20 cellular contexts compared by ENCODE assay signal in the genomic region with DNA sequence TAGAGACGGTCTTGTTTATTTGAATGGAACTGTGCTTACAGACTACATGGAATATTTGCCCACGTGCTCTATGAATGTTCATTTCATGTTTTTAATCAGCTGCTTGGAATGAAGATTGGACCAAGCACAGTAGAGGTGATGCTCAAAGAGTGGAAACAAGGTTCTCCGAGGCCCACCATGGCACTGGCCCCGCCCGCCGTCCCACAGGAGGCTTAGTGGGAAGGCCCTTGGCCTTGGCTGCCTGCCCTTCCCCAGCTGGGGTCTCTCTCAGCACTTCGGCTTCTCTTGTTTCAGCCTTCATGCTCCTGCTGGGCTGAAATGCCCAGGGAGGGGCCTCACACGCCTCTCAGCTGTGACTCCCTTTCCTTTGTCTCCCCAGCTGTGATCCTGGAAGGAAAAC.
DNase-seq lines count a peak whose midpoint lies in the region; ATAC-seq and TF ChIP-seq lines count a peak whose summit lies in the region.
"Had no signal": no experiment of that assay in that cellular context is flagged by ENCODE, and none has a peak within 500 bp of the region (broad histone marks: within the 10 kb centered on the region; RNA-seq: fewer than 3 reads in every experiment).

No MANE protein-coding gene starts in this region.

- peaks cover 2% of the 10 kb centered on the region for H3K27me3 Mint-ChIP-seq in endodermal cell (ENCODE audit: insufficient read depth)

- H3K4me3 ChIP-seq in endodermal cell (ENCODE audit: low read length) = no peak overlapping the region
- H3K4me3 ChIP-seq: BLaER1, GM23248 had no signal

- no peaks in the 10 kb centered on the region for H3K4me1 ChIP-seq in endodermal cell (ENCODE audit: control insufficient read depth, insufficient read depth, low read length)
- H3K4me1 ChIP-seq: BLaER1 had no signal

- intact Hi-C loops in cardiac septum (cut with DNase I) = no loop called here

- TF ChIP-seq CTCF in endodermal cell (conservative IDR thresholded peaks at IDR 0.05) = no peak

- no peaks in the 10 kb centered on the region for H3K27me3 ChIP-seq in endodermal cell (ENCODE audit: control insufficient read depth, insufficient read depth, low read length, poor library complexity, severe bottlenecking)
- H3K27me3 ChIP-seq: BLaER1 had no signal

- H3K36me3 ChIP-seq in endodermal cell (ENCODE audit: control insufficient read depth, insufficient read depth, low read length) = no peaks in the 10 kb centered on the region
- H3K36me3 ChIP-seq: BLaER1 had no signal

- H3K27ac Mint-ChIP-seq in endodermal cell = no peak overlapping the region
- H3K27ac Mint-ChIP-seq: CD8-positive, alpha-beta T cell; T-helper 2 cell treated with Interferon-gamma antibody and Interleukin-4, amounts not matched to agents 5 μg/mL and 100 μg/mL, for 36 hours had no signal

- no peak overlapping the region for H3K4me3 Mint-ChIP-seq in endodermal cell
- H3K4me3 Mint-ChIP-seq: CD8-positive, alpha-beta T cell; T-helper 2 cell treated with Interferon-gamma antibody and Interleukin-4, amounts not matched to agents 5 μg/mL and 100 μg/mL, for 36 hours had no signal

- ATAC-seq in GM21723 (IDR thresholded peaks at IDR 0.05; ENCODE audit: unreplicated experiment) (no peak), HG03469 (IDR thresholded peaks at IDR 0.05; ENCODE audit: unreplicated experiment) (no peak), HG02981 (IDR thresholded peaks at IDR 0.05; ENCODE audit: unreplicated experiment) (no peak)
- ATAC-seq: CD8-positive, alpha-beta T cell; HCT116 had no signal

- 87 to 88% methylated on average over 3 to 8 of the region's 8 CpGs for WGBS in endodermal cell (ENCODE audit: insufficient coverage in 1 of 2, insufficient read length in 1 of 2), 2 experiments

- DNase-seq in COLO668 (lab: John Stamatoyannopoulos, UW; ENCODE audit: unreplicated experiment) (peak; percentile 30), NCI-H1092 (lab: John Stamatoyannopoulos, UW) (peak; percentile 27), NCI-H345 (lab: John Stamatoyannopoulos, UW) (peak; percentile 93), endodermal cell (peak; percentile 45), cardiac septum (ENCODE audit: low spot score) (no peak)
- DNase-seq: CD8-positive, alpha-beta T cell; GM23248; NCI-H1105 treated with DMSO at 0.1 percent for 48 hours; NCI-H2029; NCI-H446; NCI-H82; RPMI8226; SHP77 treated with DMSO at 0.1 percent for 48 hours; SK-N-SH had no signal

- no peaks in the 10 kb centered on the region for H3K36me3 Mint-ChIP-seq in endodermal cell (ENCODE audit: low read depth)
- H3K36me3 Mint-ChIP-seq: CD8-positive, alpha-beta T cell had no signal

- no peaks in the 10 kb centered on the region for H3K9me3 Mint-ChIP-seq in endodermal cell
- H3K9me3 Mint-ChIP-seq: CD8-positive, alpha-beta T cell had no signal

- H3K9me3 ChIP-seq in endodermal cell (ENCODE audit: control insufficient read depth, low read length) = no peaks in the 10 kb centered on the region
- H3K9me3 ChIP-seq: BLaER1, SK-N-SH had no signal

- no peak overlapping the region for H3K9ac ChIP-seq in endodermal cell (ENCODE audit: extremely low read depth, low read length, poor library complexity, severe bottlenecking)
- H3K9ac ChIP-seq: BLaER1, GM23248, SK-N-SH had no signal

- H3K27ac ChIP-seq in endodermal cell (ENCODE audit: low read depth, low read length) = no peak overlapping the region
- H3K27ac ChIP-seq: BLaER1, GM23248 had no signal

- H3K4me1 Mint-ChIP-seq in endodermal cell = peaks cover 11% of the 10 kb centered on the region
